Comparison of ENCODE assay signal across 17 cellular contexts in the genomic region with DNA sequence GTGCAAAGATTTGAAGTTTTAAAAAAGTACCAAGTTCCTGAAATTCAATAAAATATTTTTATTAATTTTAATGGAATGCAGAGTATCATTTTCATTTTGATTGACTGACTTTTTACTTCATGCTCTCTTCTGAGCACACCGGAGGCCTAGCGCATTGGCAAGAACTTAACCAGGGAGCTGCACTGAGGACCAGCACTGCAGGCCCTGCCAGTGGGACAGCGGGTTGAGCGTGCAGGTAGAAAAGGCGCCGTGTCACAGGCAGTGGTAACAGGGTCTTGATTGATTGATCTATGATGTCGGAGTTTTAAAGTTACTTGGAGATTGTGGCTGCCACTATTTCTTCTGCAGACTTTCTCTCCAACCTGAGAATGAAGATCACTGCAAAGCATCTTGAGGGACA. TPM values are rescaled to one million over a fixed set of nuclear protein-coding genes. Genes with fewer than 3 reads are reported as not detected.
DNase-seq lines count a peak whose midpoint lies in the region; ATAC-seq and TF ChIP-seq lines count a peak whose summit lies in the region.
"Had no signal": no experiment of that assay in that cellular context is flagged by ENCODE, and none has a peak within 500 bp of the region (broad histone marks: within the 10 kb centered on the region; RNA-seq: fewer than 3 reads in every experiment).

No MANE protein-coding gene starts in this region.

- H3K36me3 ChIP-seq in BLaER1 treated with 17β-estradiol and CSF1 and Interleukin-3, amounts not matched to agents 10 nM and 100 nM: peaks cover 60 to 89% (median 77%) of the 10 kb centered on the region in 11 experiments
- H3K36me3 ChIP-seq in CD4-positive, alpha-beta memory T cell (ENCODE audit: insufficient read depth, low read length): peaks cover 32% of the 10 kb centered on the region
- H3K36me3 ChIP-seq in esophagus squamous epithelium (peaks cover 5 to 87% (median 41%) of the 10 kb centered on the region in 3 donors), neutrophil (peaks cover 70% of the 10 kb centered on the region)
- H3K36me3 ChIP-seq: ovary, uterus had no signal

- peak overlapping the region in 9 of 11 experiments; percentile 24 to 74 (median 66); a peak in 17 of 22 replicates for H3K9ac ChIP-seq in BLaER1 treated with 17β-estradiol and CSF1 and Interleukin-3, amounts not matched to agents 10 nM and 100 nM

- 93 to 96% methylated on average over 7 of the region's 7 CpGs for WGBS in esophagus squamous epithelium, 2 donors

- CTCF ChIA-PET in CD4-positive, alpha-beta memory T cell (lab: Charles Lee; ENCODE audit: partially characterized antibody): no interaction called here

- peak overlapping the region in 4 of 10 experiments; percentile 24 to 38 (median 28); a peak in 5 of 20 replicates for H3K4me3 ChIP-seq in BLaER1 treated with 17β-estradiol and CSF1 and Interleukin-3, amounts not matched to agents 10 nM and 100 nM
- H3K4me3 ChIP-seq in CD4-positive, alpha-beta memory T cell (ENCODE audit: low read length in 2 of 2): no peak overlapping the region
- H3K4me3 ChIP-seq in esophagus squamous epithelium: no peak overlapping the region
- no peak overlapping the region for H3K4me3 ChIP-seq in neutrophil (ENCODE audit: low read depth in 1 of 2, low read length in 1 of 2)
- H3K4me3 ChIP-seq: ovary, right lobe of liver, uterus had no signal

- no peaks in the 10 kb centered on the region for H3K9me3 Mint-ChIP-seq in CD4-positive, alpha-beta memory T cell
- H3K9me3 Mint-ChIP-seq: activated CD4-positive, alpha-beta memory T cell treated with anti-CD3 and anti-CD28 coated beads, Interleukin-2, amount 10 ng/mL, durations not matched to agents 7 days and 5 days; stimulated activated naive CD8-positive, alpha-beta T cell treated with anti-CD3 and anti-CD28 coated beads, Interleukin-15, amount 100 ng/mL, for 72 hours had no signal

- H3K27ac Mint-ChIP-seq in CD4-positive, alpha-beta memory T cell: peak overlapping the region; percentile 15 to 84 (median 61)

- H3K36me3 Mint-ChIP-seq in CD4-positive, alpha-beta memory T cell: peaks cover 51 to 52% of the 10 kb centered on the region in 2 donors

- no peaks in the 10 kb centered on the region for H3K27me3 Mint-ChIP-seq in CD4-positive, alpha-beta memory T cell
- H3K27me3 Mint-ChIP-seq: activated CD4-positive, alpha-beta memory T cell treated with anti-CD3 and anti-CD28 coated beads, Interleukin-2, amount 10 ng/mL, durations not matched to agents 7 days and 5 days; stimulated activated naive CD8-positive, alpha-beta T cell treated with anti-CD3 and anti-CD28 coated beads, Interleukin-15, amount 100 ng/mL, for 72 hours had no signal

- TF ChIP-seq CTCF in esophagus squamous epithelium (IDR thresholded peaks at IDR 0.05) (no peak), neutrophil (IDR thresholded peaks at IDR 0.05) (no peak)

- H3K4me1 ChIP-seq in BLaER1 treated with 17β-estradiol and CSF1 and Interleukin-3, amounts not matched to agents 10 nM and 100 nM: peaks cover 51 to 69% (median 60%) of the 10 kb centered on the region in 10 experiments
- H3K4me1 ChIP-seq in CD4-positive, alpha-beta memory T cell (ENCODE audit: insufficient read depth, low read length): no peaks in the 10 kb centered on the region
- H3K4me1 ChIP-seq in esophagus squamous epithelium (peaks cover 0 to 49% (median 13%) of the 10 kb centered on the region in 3 donors), neutrophil (ENCODE audit: control insufficient read depth in 1 of 2, insufficient read depth in 1 of 2, low read depth in 1 of 2, low read length in 1 of 2) (peaks cover 0 to 5% of the 10 kb centered on the region in 2 experiments)
- H3K4me1 ChIP-seq: right lobe of liver, uterus had no signal

- intact Hi-C loops in CD4-positive, alpha-beta memory T cell (cut with micrococcal nuclease): no loop called here
- intact Hi-C loops in esophagus squamous epithelium (cut with DNase I): no loop called here

- TF ChIP-seq POLR2A in esophagus squamous epithelium (IDR thresholded peaks at IDR 0.05): no peak

- H3K4me3 Mint-ChIP-seq in CD4-positive, alpha-beta memory T cell: no peak overlapping the region
- H3K4me3 Mint-ChIP-seq: activated CD4-positive, alpha-beta memory T cell treated with anti-CD3 and anti-CD28 coated beads, Interleukin-2, amount 10 ng/mL, durations not matched to agents 7 days and 5 days; stimulated activated naive CD8-positive, alpha-beta T cell treated with anti-CD3 and anti-CD28 coated beads, Interleukin-15, amount 100 ng/mL, for 72 hours had no signal

- H3K4me2 ChIP-seq in BLaER1 treated with 17β-estradiol and CSF1 and Interleukin-3, amounts not matched to agents 10 nM and 100 nM: peak overlapping the region; percentile 74 to 95 (median 86)

- H3K27ac ChIP-seq in BLaER1 treated with 17β-estradiol and CSF1 and Interleukin-3, amounts not matched to agents 10 nM and 100 nM: peak overlapping the region; percentile 2 to 84 (median 81); a peak in 20 of 22 replicates
- no peak overlapping the region for H3K27ac ChIP-seq in CD4-positive, alpha-beta memory T cell (ENCODE audit: low read depth, low read length)
- H3K27ac ChIP-seq in esophagus squamous epithelium (peak overlapping the region in 3 of 4 donors; percentile 36 to 52 (median 45)), neutrophil (peak overlapping the region; percentile 59)
- H3K27ac ChIP-seq: epithelial cell of prostate, ovary, uterus had no signal

- DNase-seq in CD4-positive, alpha-beta memory T cell: no peak
- no peak for DNase-seq in esophagus squamous epithelium (lab: John Stamatoyannopoulos, UW)
- DNase-seq in SKM-1 treated with dmso at 0.1 percent for 144 hours (lab: John Stamatoyannopoulos, UW; ENCODE audit: unreplicated experiment): no peak
- DNase-seq: activated effector memory CD4-positive, alpha-beta T cell treated with anti-CD3 and anti-CD28 coated beads, Interleukin-2, amount 50 U/mL, for 16 hours; DMS 273 treated with DMSO at 0.1 percent for 48 hours; NCI-H1105; NCI-H2081 treated with DMSO at 0.1 percent for 48 hours; ovary had no signal

- no peak for ATAC-seq in HG02885 (IDR thresholded peaks at IDR 0.05; ENCODE audit: poor library complexity, unreplicated experiment)
- ATAC-seq in HG03135 (IDR thresholded peaks at IDR 0.05; ENCODE audit: unreplicated experiment): no peak

- no peaks in the 10 kb centered on the region for H3K9me3 ChIP-seq in BLaER1 treated with 17β-estradiol and CSF1 and Interleukin-3, amounts not matched to agents 10 nM and 100 nM (replicated peaks in 1 of 11)
- no peaks in the 10 kb centered on the region for H3K9me3 ChIP-seq in CD4-positive, alpha-beta memory T cell (ENCODE audit: control insufficient read depth in 1 of 2, low read length in 2 of 2)
- H3K9me3 ChIP-seq in esophagus squamous epithelium: no peaks in the 10 kb centered on the region
- no peaks in the 10 kb centered on the region for H3K9me3 ChIP-seq in neutrophil
- H3K9me3 ChIP-seq: ovary, right lobe of liver, uterus had no signal

- H4K20me1 ChIP-seq in BLaER1 treated with 17β-estradiol and CSF1 and Interleukin-3, amounts not matched to agents 10 nM and 100 nM: peaks cover 0 to 75% (median 51%) of the 10 kb centered on the region in 11 experiments; a peak in 18 of 22 replicates

- peaks cover 3 to 14% (median 7%) of the 10 kb centered on the region in 4 donors for H3K4me1 Mint-ChIP-seq in CD4-positive, alpha-beta memory T cell

- POLR2A ChIA-PET in CD4-positive, alpha-beta memory T cell (lab: Charles Lee; ENCODE audit: partially characterized antibody): interaction anchor here (1.8 kb wide), 1 partner anchor 13 kb away, joined by 4 read pairs; no protein-coding TSS in a partner anchor

- H3K27me3 ChIP-seq in BLaER1 treated with 17β-estradiol and CSF1 and Interleukin-3, amounts not matched to agents 10 nM and 100 nM: no peaks in the 10 kb centered on the region
- no peaks in the 10 kb centered on the region for H3K27me3 ChIP-seq in CD4-positive, alpha-beta memory T cell (ENCODE audit: insufficient read depth, low read length)
- H3K27me3 ChIP-seq in esophagus squamous epithelium (no peaks in the 10 kb centered on the region), neutrophil (no peaks in the 10 kb centered on the region)
- H3K27me3 ChIP-seq: ovary, right lobe of liver, uterus had no signal

RNA-seq across cellular contexts. Expression of a gene that starts 43.7 kb away (rescaled TPM):
- 10 to 100 TPM; 66.3 to 66.7 TPM for total RNA-seq in CD4-positive, alpha-beta memory T cell
- polyA plus RNA-seq in CD4-positive, alpha-beta memory T cell: 10 to 100 TPM; 35.1 to 48.4 TPM
- 100 to 1,000 TPM in 1 of 4 donors, 10 to 100 TPM in 3; 85.1 to 104 (median 89.3) TPM for total RNA-seq in esophagus squamous epithelium
